8 cellular contexts compared by ENCODE assay signal in genomic region chr9:111482656-111483418, GRCh38. TPM values are rescaled to one million over a fixed set of nuclear protein-coding genes. Genes with fewer than 3 reads are reported as not detected.
DNase-seq lines count a peak whose midpoint lies in the region; ATAC-seq and TF ChIP-seq lines count a peak whose summit lies in the region.

No MANE protein-coding gene starts in this region.

- TF ChIP-seq CTCF in coronary artery (IDR thresholded peaks at IDR 0.05), result no peak

- peak overlapping the region; percentile 82 for H3K4me3 ChIP-seq in coronary artery

- peak; percentile 65 for ATAC-seq in GM18517 (IDR thresholded peaks at IDR 0.05; ENCODE audit: unreplicated experiment)
- ATAC-seq in HG03025 (IDR thresholded peaks at IDR 0.05; ENCODE audit: low FRiP score, unreplicated experiment), result peak; percentile 53
- peak; percentile 69 for ATAC-seq in left lobe of liver

- H3K27ac ChIP-seq in coronary artery, result peak overlapping the region; percentile 95 to 98

- peak; percentile 52 for DNase-seq in 8988T
- peak; percentile 7 for DNase-seq in NCI-H2227 treated with DMSO at 0.1 percent for 48 hours (lab: John Stamatoyannopoulos, UW)
- peak; percentile 79 for DNase-seq in activated CD4-positive, alpha-beta T cell treated with anti-CD3 and anti-CD28 coated beads for 48 hours
- peak; percentile 81 for DNase-seq in coronary artery (ENCODE audit: low spot score)
- DNase-seq in left lobe of liver (ENCODE audit: low spot score), result peak; percentile 85
- DNase-seq in stimulated activated CD4-positive, alpha-beta T cell treated with anti-CD3 and anti-CD28 coated beads, Interleukin-2, amount 100 ng/mL, for 4 hours (ENCODE audit: low read depth), result peak; percentile 47

RNA-seq across cellular contexts. Expression of gene ECPAS, which starts 1.3 kb away (rescaled TPM):
- total RNA-seq in left lobe of liver, result 36.4 TPM

RNA-seq across cellular contexts. Expression of gene ZNF483, which starts 42.1 kb away (rescaled TPM):
- total RNA-seq in left lobe of liver, result 0.53 TPM

Comparison
In these comparisons a context has a peak if more than half of its experiments do, and no peak if none do; other contexts are left out.
1. Peak in every context shown above with its lines: DNase-seq, ATAC-seq, H3K4me3 ChIP-seq and H3K27ac ChIP-seq.
2. DNase-seq: peak in every context shown above with its lines; median percentile 85 in left lobe of liver; 81 in coronary artery; 79 in activated CD4-positive, alpha-beta T cell treated with anti-CD3 and anti-CD28 coated beads for 48 hours; 52 in 8988T; 47 in stimulated activated CD4-positive, alpha-beta T cell treated with anti-CD3 and anti-CD28 coated beads, Interleukin-2, amount 100 ng/mL, for 4 hours; 7 in NCI-H2227 treated with DMSO at 0.1 percent for 48 hours.